ENCODE assay signal across 10 cellular contexts in the genomic region with DNA sequence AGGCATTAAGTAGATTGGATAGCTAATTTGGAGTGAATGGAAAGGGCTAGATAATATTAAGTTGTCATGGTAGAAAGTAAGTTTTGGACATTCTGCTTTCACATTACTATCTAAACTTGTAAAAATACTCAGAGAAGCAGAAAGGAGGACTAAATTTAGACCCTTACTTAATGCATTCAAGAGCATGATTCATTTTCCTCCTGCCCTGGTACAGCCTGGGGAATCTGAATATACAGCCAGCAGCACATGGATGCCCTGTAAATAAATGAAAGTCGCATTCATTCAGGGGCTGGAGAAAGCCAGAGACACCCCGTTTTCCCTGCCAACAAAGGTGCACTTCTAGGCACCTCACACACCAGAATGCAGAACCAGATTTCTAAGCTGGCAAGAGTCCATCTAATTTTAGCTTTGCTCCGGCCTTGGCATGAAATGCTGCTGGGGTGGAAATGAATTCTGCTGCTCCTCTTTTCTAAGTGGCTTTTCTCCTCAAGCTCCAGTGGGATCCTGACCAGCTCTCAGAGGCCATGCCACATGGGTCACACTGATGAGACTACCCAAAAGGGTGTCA.
DNase-seq lines count a peak whose midpoint lies in the region; ATAC-seq and TF ChIP-seq lines count a peak whose summit lies in the region.
"Had no signal": no experiment of that assay in that cellular context is flagged by ENCODE, and none has a peak within 500 bp of the region (broad histone marks: within the 10 kb centered on the region; RNA-seq: fewer than 3 reads in every experiment).

No MANE protein-coding gene starts in this region.

- TF ChIP-seq CTCF in SK-N-SH (IDR thresholded peaks at IDR 0.05) (no peak), osteoblast (IDR thresholded peaks at IDR 0.05; ENCODE audit: extremely low read depth, low read depth, low read length) (no peak), MM.1S (IDR thresholded peaks at IDR 0.05; ENCODE audit: low read length) (no peak)

- H3K4me1 ChIP-seq in ACC112 (ENCODE audit: control insufficient read depth, insufficient read depth, low read length, unreplicated experiment) (peaks cover 50% of the 10 kb centered on the region), SK-N-SH (ENCODE audit: control insufficient read depth in 1 of 2, insufficient read depth in 2 of 2, low read depth in 1 of 2, low read length in 1 of 2) (peaks cover 10 to 38% of the 10 kb centered on the region in 2 experiments), osteoblast (ENCODE audit: insufficient read depth, low read length) (peaks cover 52% of the 10 kb centered on the region), MM.1S (ENCODE audit: low read length) (no peaks in the 10 kb centered on the region)

- H3K27ac ChIP-seq in ACC112 (ENCODE audit: low read depth, low read length), result peak overlapping the region; percentile 99
- H3K27ac ChIP-seq in SK-N-SH (ENCODE audit: low read depth in 2 of 2, low read length in 1 of 2), result peak overlapping the region; percentile 76 to 97; a peak in 3 of 4 replicates
- H3K27ac ChIP-seq in osteoblast (ENCODE audit: low read depth, low read length), result peak overlapping the region; percentile 99
- H3K27ac ChIP-seq in MM.1S (ENCODE audit: low read length), result no peak overlapping the region

- H3K9me3 ChIP-seq in SK-N-SH (no peaks in the 10 kb centered on the region), osteoblast (ENCODE audit: low read depth, low read length) (no peaks in the 10 kb centered on the region), MM.1S (replicated peaks; ENCODE audit: insufficient read depth, low read length) (no peaks in the 10 kb centered on the region)

- H2AFZ ChIP-seq in ACC112 (ENCODE audit: low read length, unreplicated experiment) (peak overlapping the region; percentile 19), SK-N-SH (ENCODE audit: low read depth) (peak overlapping the region; percentile 50; the same call in 1 of the 2 replicates), osteoblast (ENCODE audit: low read length) (no peak overlapping the region), MM.1S (ENCODE audit: low read length) (no peak overlapping the region)

- H3K9me2 ChIP-seq in SK-N-SH, result no peaks in the 10 kb centered on the region
- H3K9me2 ChIP-seq in MM.1S (replicated peaks; ENCODE audit: insufficient read depth, low read length), result no peaks in the 10 kb centered on the region

- CTCF ChIA-PET in SK-N-SH (lab: Yijun Ruan, JAX), result interaction anchor here (2.1 kb wide), 1 partner anchor 15 kb away, joined by 7 read pairs; no protein-coding TSS in a partner anchor

- TF ChIP-seq EP300 in SK-N-SH (IDR thresholded peaks at IDR 0.05; ENCODE audit: borderline replicate concordance in 1 of 2, low read depth in 1 of 2, low read length in 1 of 2), result no peak

- H3F3A ChIP-seq in SK-N-SH (replicated peaks; ENCODE audit: insufficient read depth) (peaks cover 19% of the 10 kb centered on the region), MM.1S (ENCODE audit: insufficient read depth, low read length) (no peaks in the 10 kb centered on the region)

- H4K20me1 ChIP-seq in SK-N-SH (ENCODE audit: insufficient read depth) (no peaks in the 10 kb centered on the region), osteoblast (ENCODE audit: insufficient read depth, low read length) (no peaks in the 10 kb centered on the region), MM.1S (ENCODE audit: insufficient read depth, low read length) (no peaks in the 10 kb centered on the region)

- H3K36me3 ChIP-seq in ACC112 (ENCODE audit: insufficient read depth, low read length), result no peaks in the 10 kb centered on the region
- no peaks in the 10 kb centered on the region for H3K36me3 ChIP-seq in SK-N-SH (replicated peaks in 1 of 2; ENCODE audit: control insufficient read depth in 1 of 2, insufficient read depth in 2 of 2, low read length in 1 of 2)
- no peaks in the 10 kb centered on the region for H3K36me3 ChIP-seq in osteoblast (ENCODE audit: insufficient read depth, low read length)
- H3K36me3 ChIP-seq in MM.1S (replicated peaks; ENCODE audit: insufficient read depth, low read length), result no peaks in the 10 kb centered on the region

- H3K79me2 ChIP-seq in ACC112 (ENCODE audit: control insufficient read depth, insufficient read depth, low read length, unreplicated experiment) (no peaks in the 10 kb centered on the region), SK-N-SH (ENCODE audit: insufficient read depth) (no peaks in the 10 kb centered on the region), osteoblast (ENCODE audit: insufficient read depth, low read length) (no peaks in the 10 kb centered on the region), MM.1S (ENCODE audit: low read length) (no peaks in the 10 kb centered on the region)

- no peaks in the 10 kb centered on the region for H3K27me3 ChIP-seq in ACC112 (ENCODE audit: insufficient read depth, low read length)
- no peaks in the 10 kb centered on the region for H3K27me3 ChIP-seq in SK-N-SH (ENCODE audit: insufficient read depth)
- no peaks in the 10 kb centered on the region for H3K27me3 ChIP-seq in osteoblast (ENCODE audit: insufficient read depth, low read length)
- no peaks in the 10 kb centered on the region for H3K27me3 ChIP-seq in MM.1S (replicated peaks; ENCODE audit: insufficient read depth, low read length)

- no peak for ATAC-seq in GM19463 (IDR thresholded peaks at IDR 0.05; ENCODE audit: unreplicated experiment)

- H3K9ac ChIP-seq in SK-N-SH (peak overlapping the region; percentile 46; the same call in 1 of the 2 replicates), MM.1S (ENCODE audit: low read length) (no peak overlapping the region)

- H3K4me3 ChIP-seq in ACC112 (ENCODE audit: low read depth, low read length), result no peak overlapping the region
- no peak overlapping the region for H3K4me3 ChIP-seq in SK-N-SH (ENCODE audit: low read depth in 2 of 2, low read length in 1 of 2)
- H3K4me3 ChIP-seq in osteoblast (ENCODE audit: insufficient read depth, low read length), result no peak overlapping the region
- H3K4me3 ChIP-seq in MM.1S (ENCODE audit: low read length), result no peak overlapping the region

- DNase-seq in SK-N-SH (no peak), fibroblast of peridontal ligament (ENCODE audit: extremely low read depth) (peak; percentile 91), osteoblast (ENCODE audit: insufficient read length, low spot score, missing footprints) (no peak), NCI-H128 (lab: John Stamatoyannopoulos, UW; ENCODE audit: unreplicated experiment) (no peak), NCI-H345 treated with DMSO at 0.1 percent for 48 hours (lab: John Stamatoyannopoulos, UW; ENCODE audit: unreplicated experiment) (no peak), MM.1S (no peak)
- DNase-seq: naive B cell, NCI-H345 had no signal

- H3K4me2 ChIP-seq in SK-N-SH, result peak overlapping the region; percentile 57
- H3K4me2 ChIP-seq in osteoblast (ENCODE audit: insufficient read depth, low read length), result peak overlapping the region; percentile 1
- no peak overlapping the region for H3K4me2 ChIP-seq in MM.1S (ENCODE audit: low read depth, low read length)

- 43% methylated on average over 2 of the region's 3 CpGs for WGBS in SK-N-SH (ENCODE audit: low lambda C conversion rate)

- POLR2A ChIA-PET in SK-N-SH (lab: Yijun Ruan, JAX), result no interaction called here

- no peak for TF ChIP-seq RAD21 in SK-N-SH (IDR thresholded peaks at IDR 0.05; ENCODE audit: low read length)

TF ChIP-seq in SK-N-SH, 30 proteins besides CTCF, POLR2A, EP300 and RAD21 (continues in another document):
- TF ChIP-seq, protein P1, sequence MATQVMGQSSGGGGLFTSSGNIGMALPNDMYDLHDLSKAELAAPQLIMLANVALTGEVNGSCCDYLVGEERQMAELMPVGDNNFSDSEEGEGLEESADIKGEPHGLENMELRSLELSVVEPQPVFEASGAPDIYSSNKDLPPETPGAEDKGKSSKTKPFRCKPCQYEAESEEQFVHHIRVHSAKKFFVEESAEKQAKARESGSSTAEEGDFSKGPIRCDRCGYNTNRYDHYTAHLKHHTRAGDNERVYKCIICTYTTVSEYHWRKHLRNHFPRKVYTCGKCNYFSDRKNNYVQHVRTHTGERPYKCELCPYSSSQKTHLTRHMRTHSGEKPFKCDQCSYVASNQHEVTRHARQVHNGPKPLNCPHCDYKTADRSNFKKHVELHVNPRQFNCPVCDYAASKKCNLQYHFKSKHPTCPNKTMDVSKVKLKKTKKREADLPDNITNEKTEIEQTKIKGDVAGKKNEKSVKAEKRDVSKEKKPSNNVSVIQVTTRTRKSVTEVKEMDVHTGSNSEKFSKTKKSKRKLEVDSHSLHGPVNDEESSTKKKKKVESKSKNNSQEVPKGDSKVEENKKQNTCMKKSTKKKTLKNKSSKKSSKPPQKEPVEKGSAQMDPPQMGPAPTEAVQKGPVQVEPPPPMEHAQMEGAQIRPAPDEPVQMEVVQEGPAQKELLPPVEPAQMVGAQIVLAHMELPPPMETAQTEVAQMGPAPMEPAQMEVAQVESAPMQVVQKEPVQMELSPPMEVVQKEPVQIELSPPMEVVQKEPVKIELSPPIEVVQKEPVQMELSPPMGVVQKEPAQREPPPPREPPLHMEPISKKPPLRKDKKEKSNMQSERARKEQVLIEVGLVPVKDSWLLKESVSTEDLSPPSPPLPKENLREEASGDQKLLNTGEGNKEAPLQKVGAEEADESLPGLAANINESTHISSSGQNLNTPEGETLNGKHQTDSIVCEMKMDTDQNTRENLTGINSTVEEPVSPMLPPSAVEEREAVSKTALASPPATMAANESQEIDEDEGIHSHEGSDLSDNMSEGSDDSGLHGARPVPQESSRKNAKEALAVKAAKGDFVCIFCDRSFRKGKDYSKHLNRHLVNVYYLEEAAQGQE (IDR thresholded peaks at IDR 0.05; ENCODE audit: low read depth, low read length), result no peak
- TF ChIP-seq SMC3 (IDR thresholded peaks at IDR 0.05; ENCODE audit: low read depth, low read length), result no peak
- TF ChIP-seq, protein P2, sequence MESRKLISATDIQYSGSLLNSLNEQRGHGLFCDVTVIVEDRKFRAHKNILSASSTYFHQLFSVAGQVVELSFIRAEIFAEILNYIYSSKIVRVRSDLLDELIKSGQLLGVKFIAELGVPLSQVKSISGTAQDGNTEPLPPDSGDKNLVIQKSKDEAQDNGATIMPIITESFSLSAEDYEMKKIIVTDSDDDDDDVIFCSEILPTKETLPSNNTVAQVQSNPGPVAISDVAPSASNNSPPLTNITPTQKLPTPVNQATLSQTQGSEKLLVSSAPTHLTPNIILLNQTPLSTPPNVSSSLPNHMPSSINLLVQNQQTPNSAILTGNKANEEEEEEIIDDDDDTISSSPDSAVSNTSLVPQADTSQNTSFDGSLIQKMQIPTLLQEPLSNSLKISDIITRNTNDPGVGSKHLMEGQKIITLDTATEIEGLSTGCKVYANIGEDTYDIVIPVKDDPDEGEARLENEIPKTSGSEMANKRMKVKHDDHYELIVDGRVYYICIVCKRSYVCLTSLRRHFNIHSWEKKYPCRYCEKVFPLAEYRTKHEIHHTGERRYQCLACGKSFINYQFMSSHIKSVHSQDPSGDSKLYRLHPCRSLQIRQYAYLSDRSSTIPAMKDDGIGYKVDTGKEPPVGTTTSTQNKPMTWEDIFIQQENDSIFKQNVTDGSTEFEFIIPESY (IDR thresholded peaks at IDR 0.05; ENCODE audit: borderline replicate concordance, low read depth), result no peak
- TF ChIP-seq MEF2A (IDR thresholded peaks at IDR 0.05; ENCODE audit: borderline replicate concordance, low read depth), result peak; percentile 86
- TF ChIP-seq GATA2 (CRISPR knock-in tag; IDR thresholded peaks at IDR 0.05), result no peak
- no peak for TF ChIP-seq SIN3A (IDR thresholded peaks at IDR 0.05; ENCODE audit: borderline replicate concordance, low read depth, low read length)
- TF ChIP-seq FOXJ3 (CRISPR knock-in tag; IDR thresholded peaks at IDR 0.05), result no peak

Comparison
In these comparisons a context has a peak if more than half of its experiments do, and no peak if none do; other contexts are left out.
1. H2AFZ ChIP-seq: peak in ACC112 (single experiment) and SK-N-SH (single experiment); none in osteoblast (single experiment) and MM.1S (single experiment).